Comparison of ENCODE assay signal across 1 cellular context in the genomic region with DNA sequence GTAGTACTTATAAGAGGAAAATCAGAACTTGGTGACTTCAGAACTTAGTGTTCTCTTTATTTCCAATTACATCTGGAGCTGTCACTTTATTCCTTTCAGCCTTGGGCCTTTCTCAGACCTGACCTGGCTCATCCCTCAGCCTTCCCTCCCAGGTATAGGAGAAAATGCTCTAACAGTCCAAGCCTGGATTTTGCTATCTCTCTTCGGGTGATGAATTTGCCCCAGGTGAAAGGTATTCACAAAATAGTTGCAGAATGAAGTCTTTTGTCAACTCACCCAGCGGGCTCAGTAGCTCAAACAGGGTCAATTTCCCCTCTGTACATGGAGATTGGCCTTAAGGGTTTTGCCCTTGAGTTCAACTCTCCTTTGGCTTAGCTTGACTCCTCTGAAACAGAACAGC.
TF ChIP-seq lines count a peak whose summit lies in the region.

No MANE protein-coding gene starts in this region.

TF ChIP-seq in H1, 55 proteins besides CTCF, POLR2A, EP300 and RAD21:
- TF ChIP-seq, protein P1, sequence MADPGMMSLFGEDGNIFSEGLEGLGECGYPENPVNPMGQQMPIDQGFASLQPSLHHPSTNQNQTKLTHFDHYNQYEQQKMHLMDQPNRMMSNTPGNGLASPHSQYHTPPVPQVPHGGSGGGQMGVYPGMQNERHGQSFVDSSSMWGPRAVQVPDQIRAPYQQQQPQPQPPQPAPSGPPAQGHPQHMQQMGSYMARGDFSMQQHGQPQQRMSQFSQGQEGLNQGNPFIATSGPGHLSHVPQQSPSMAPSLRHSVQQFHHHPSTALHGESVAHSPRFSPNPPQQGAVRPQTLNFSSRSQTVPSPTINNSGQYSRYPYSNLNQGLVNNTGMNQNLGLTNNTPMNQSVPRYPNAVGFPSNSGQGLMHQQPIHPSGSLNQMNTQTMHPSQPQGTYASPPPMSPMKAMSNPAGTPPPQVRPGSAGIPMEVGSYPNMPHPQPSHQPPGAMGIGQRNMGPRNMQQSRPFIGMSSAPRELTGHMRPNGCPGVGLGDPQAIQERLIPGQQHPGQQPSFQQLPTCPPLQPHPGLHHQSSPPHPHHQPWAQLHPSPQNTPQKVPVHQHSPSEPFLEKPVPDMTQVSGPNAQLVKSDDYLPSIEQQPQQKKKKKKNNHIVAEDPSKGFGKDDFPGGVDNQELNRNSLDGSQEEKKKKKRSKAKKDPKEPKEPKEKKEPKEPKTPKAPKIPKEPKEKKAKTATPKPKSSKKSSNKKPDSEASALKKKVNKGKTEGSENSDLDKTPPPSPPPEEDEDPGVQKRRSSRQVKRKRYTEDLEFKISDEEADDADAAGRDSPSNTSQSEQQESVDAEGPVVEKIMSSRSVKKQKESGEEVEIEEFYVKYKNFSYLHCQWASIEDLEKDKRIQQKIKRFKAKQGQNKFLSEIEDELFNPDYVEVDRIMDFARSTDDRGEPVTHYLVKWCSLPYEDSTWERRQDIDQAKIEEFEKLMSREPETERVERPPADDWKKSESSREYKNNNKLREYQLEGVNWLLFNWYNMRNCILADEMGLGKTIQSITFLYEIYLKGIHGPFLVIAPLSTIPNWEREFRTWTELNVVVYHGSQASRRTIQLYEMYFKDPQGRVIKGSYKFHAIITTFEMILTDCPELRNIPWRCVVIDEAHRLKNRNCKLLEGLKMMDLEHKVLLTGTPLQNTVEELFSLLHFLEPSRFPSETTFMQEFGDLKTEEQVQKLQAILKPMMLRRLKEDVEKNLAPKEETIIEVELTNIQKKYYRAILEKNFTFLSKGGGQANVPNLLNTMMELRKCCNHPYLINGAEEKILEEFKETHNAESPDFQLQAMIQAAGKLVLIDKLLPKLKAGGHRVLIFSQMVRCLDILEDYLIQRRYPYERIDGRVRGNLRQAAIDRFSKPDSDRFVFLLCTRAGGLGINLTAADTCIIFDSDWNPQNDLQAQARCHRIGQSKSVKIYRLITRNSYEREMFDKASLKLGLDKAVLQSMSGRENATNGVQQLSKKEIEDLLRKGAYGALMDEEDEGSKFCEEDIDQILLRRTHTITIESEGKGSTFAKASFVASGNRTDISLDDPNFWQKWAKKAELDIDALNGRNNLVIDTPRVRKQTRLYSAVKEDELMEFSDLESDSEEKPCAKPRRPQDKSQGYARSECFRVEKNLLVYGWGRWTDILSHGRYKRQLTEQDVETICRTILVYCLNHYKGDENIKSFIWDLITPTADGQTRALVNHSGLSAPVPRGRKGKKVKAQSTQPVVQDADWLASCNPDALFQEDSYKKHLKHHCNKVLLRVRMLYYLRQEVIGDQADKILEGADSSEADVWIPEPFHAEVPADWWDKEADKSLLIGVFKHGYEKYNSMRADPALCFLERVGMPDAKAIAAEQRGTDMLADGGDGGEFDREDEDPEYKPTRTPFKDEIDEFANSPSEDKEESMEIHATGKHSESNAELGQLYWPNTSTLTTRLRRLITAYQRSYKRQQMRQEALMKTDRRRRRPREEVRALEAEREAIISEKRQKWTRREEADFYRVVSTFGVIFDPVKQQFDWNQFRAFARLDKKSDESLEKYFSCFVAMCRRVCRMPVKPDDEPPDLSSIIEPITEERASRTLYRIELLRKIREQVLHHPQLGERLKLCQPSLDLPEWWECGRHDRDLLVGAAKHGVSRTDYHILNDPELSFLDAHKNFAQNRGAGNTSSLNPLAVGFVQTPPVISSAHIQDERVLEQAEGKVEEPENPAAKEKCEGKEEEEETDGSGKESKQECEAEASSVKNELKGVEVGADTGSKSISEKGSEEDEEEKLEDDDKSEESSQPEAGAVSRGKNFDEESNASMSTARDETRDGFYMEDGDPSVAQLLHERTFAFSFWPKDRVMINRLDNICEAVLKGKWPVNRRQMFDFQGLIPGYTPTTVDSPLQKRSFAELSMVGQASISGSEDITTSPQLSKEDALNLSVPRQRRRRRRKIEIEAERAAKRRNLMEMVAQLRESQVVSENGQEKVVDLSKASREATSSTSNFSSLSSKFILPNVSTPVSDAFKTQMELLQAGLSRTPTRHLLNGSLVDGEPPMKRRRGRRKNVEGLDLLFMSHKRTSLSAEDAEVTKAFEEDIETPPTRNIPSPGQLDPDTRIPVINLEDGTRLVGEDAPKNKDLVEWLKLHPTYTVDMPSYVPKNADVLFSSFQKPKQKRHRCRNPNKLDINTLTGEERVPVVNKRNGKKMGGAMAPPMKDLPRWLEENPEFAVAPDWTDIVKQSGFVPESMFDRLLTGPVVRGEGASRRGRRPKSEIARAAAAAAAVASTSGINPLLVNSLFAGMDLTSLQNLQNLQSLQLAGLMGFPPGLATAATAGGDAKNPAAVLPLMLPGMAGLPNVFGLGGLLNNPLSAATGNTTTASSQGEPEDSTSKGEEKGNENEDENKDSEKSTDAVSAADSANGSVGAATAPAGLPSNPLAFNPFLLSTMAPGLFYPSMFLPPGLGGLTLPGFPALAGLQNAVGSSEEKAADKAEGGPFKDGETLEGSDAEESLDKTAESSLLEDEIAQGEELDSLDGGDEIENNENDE (IDR thresholded peaks at IDR 0.05; ENCODE audit: insufficient replicate concordance, low read length): no peak
- TF ChIP-seq SP2 (IDR thresholded peaks at IDR 0.05; ENCODE audit: low read length) (no peak), CBX8 (IDR thresholded peaks at IDR 0.05; ENCODE audit: borderline replicate concordance, low read depth, low read length) (no peak), FOSL1 (IDR thresholded peaks at IDR 0.05; ENCODE audit: insufficient read depth, low read depth, low read length) (no peak), ATF3 (IDR thresholded peaks at IDR 0.05; ENCODE audit: insufficient read depth, low read depth, low read length) (no peak), MAFK (IDR thresholded peaks at IDR 0.05; ENCODE audit: low read depth, low read length) (no peak), POU5F1 (IDR thresholded peaks at IDR 0.05; ENCODE audit: low read depth, low read length) (no peak), CHD1 (IDR thresholded peaks at IDR 0.05; ENCODE audit: low read depth, low read length) (no peak), RNF2 (IDR thresholded peaks at IDR 0.05; ENCODE audit: borderline replicate concordance, low read depth, low read length, missing control alignments, poor library complexity, severe bottlenecking) (no peak), SRF (IDR thresholded peaks at IDR 0.05; ENCODE audit: low read depth, low read length) (no peak), NRF1 (IDR thresholded peaks at IDR 0.05; ENCODE audit: low read depth, low read length) (no peak), HDAC2 (IDR thresholded peaks at IDR 0.05; ENCODE audit: borderline replicate concordance in 1 of 2, low read depth in 2 of 2, low read length in 2 of 2) (no peak)
- TF ChIP-seq, protein P2, sequence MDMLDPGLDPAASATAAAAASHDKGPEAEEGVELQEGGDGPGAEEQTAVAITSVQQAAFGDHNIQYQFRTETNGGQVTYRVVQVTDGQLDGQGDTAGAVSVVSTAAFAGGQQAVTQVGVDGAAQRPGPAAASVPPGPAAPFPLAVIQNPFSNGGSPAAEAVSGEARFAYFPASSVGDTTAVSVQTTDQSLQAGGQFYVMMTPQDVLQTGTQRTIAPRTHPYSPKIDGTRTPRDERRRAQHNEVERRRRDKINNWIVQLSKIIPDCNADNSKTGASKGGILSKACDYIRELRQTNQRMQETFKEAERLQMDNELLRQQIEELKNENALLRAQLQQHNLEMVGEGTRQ (IDR thresholded peaks at IDR 0.05; ENCODE audit: low read length): no peak
TF ChIP-seq in H1: peak in this region for 0.
